In genomic region chr15:52496776-52497470, GRCh38 we compare ENCODE assay signal across 10 cellular contexts. TPM values are rescaled to one million over a fixed set of nuclear protein-coding genes. Genes with fewer than 3 reads are reported as not detected.
DNase-seq lines count a peak whose midpoint lies in the region.
"Had no signal": no experiment of that assay in that cellular context is flagged by ENCODE, and none has a peak within 500 bp of the region (broad histone marks: within the 10 kb centered on the region; RNA-seq: fewer than 3 reads in every experiment).

No MANE protein-coding gene starts in this region.

- H3K4me1 ChIP-seq in esophagus (ENCODE audit: control insufficient read depth in 2 of 2, insufficient read depth in 2 of 2, low read length in 1 of 2) = no peaks in the 10 kb centered on the region

- peak; percentile 34 for DNase-seq in SIG-M5 treated with dmso at 0.1 percent for 504 hours (lab: John Stamatoyannopoulos, UW; ENCODE audit: unreplicated experiment)
- no peak for DNase-seq in SIG-M5 (lab: John Stamatoyannopoulos, UW)
- peak; percentile 88 for DNase-seq in RPMI8226
- peak; percentile 22 to 38 (median 38) for DNase-seq in stimulated activated CD4-positive, alpha-beta T cell treated with anti-CD3 and anti-CD28 coated beads, TNF-alpha, amount 100 ng/mL, for 48 hours (ENCODE audit: low read depth in 3 of 3)
- DNase-seq in SHP77 treated with DMSO at 0.1 percent for 48 hours (lab: John Stamatoyannopoulos, UW) = no peak
- DNase-seq in NCI-H1105 treated with DMSO at 0.1 percent for 48 hours (lab: John Stamatoyannopoulos, UW) = no peak
- no peak for DNase-seq in DMS 273 (lab: John Stamatoyannopoulos, UW; ENCODE audit: unreplicated experiment)
- DNase-seq: activated gamma-delta T cell treated with Interleukin-2 at 50 U/mL for 16 hours, NCI-H524 had no signal

- H3K36me3 ChIP-seq in esophagus (ENCODE audit: control insufficient read depth in 2 of 2, insufficient read depth in 2 of 2, low read length in 1 of 2) = no peaks in the 10 kb centered on the region

- peak overlapping the region; percentile 61 to 77 for H3K27ac ChIP-seq in esophagus (ENCODE audit: low read depth in 2 of 2, low read length in 1 of 2)

- H3K4me3 ChIP-seq in esophagus (ENCODE audit: low read depth in 1 of 2, low read length in 2 of 2) = no peak overlapping the region

- 49 to 62% methylated on average over 6 of the region's 6 CpGs for WGBS in esophagus, 2 donors

- no peaks in the 10 kb centered on the region for H3K9me3 ChIP-seq in esophagus (ENCODE audit: control insufficient read depth in 2 of 2, insufficient read depth in 1 of 2, low read depth in 1 of 2, low read length in 1 of 2)

- H3K27me3 ChIP-seq in esophagus (ENCODE audit: control insufficient read depth in 1 of 2, insufficient read depth in 2 of 2, low read length in 2 of 2) = no peaks in the 10 kb centered on the region

RNA-seq across cellular contexts. Expression of gene MYO5A, which starts 31.8 kb away (rescaled TPM):
- 1 to 10 TPM; 1.6 to 1.9 TPM for polyA plus RNA-seq in esophagus

Comparison
In these comparisons a context has a peak if more than half of its experiments do, and no peak if none do; other contexts are left out.
1. DNase-seq: peak in SIG-M5 treated with dmso at 0.1 percent for 504 hours (single experiment), RPMI8226 (single experiment) and stimulated activated CD4-positive, alpha-beta T cell treated with anti-CD3 and anti-CD28 coated beads, TNF-alpha, amount 100 ng/mL, for 48 hours (3 of 3); none in SIG-M5 (single experiment), SHP77 treated with DMSO at 0.1 percent for 48 hours (single experiment), NCI-H1105 treated with DMSO at 0.1 percent for 48 hours (single experiment) and DMS 273 (single experiment).